Comparison of ENCODE assay signal across 16 cellular contexts in the genomic region with DNA sequence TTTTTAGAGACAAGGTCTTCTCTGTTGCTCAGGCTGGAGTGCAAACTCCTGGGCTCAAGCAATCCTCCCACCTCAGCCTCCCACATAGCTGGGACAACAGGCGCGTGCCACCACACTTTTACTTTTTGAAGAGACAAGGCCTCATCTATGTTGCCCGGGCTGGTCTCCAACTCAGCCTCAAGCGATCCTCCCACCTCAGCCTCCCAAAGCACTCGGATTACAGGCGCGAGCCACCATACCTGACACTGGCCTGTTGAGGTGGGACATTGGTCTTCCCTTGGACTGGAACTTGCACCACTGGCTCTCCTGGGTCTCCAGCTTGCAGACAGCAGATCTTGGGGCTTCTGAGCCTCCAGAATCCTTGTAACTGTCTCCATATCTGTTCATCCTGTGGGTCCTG.
DNase-seq lines count a peak whose midpoint lies in the region; ATAC-seq, FAIRE-seq and TF ChIP-seq lines count a peak whose summit lies in the region.
"Had no signal": no experiment of that assay in that cellular context is flagged by ENCODE, and none has a peak within 500 bp of the region (broad histone marks: within the 10 kb centered on the region; RNA-seq: fewer than 3 reads in every experiment).

No MANE protein-coding gene starts in this region.

- no peak for ATAC-seq in left cardiac atrium
- no peak for ATAC-seq in Right ventricle myocardium inferior
- no peak for ATAC-seq in upper lobe of right lung

- no peaks in the 10 kb centered on the region for H3K27me3 ChIP-seq in upper lobe of right lung

- FAIRE-seq in kidney (lab: Jason Lieb, UNC): no peak
- FAIRE-seq: GM19239 had no signal

- TF ChIP-seq CTCF in kidney (IDR thresholded peaks at IDR 0.05; ENCODE audit: borderline replicate concordance, extremely low read depth, insufficient read depth) (no peak), upper lobe of right lung (IDR thresholded peaks at IDR 0.05) (no peak)

- DNase-seq in activated CD8-positive, alpha-beta memory T cell treated with anti-CD3 and anti-CD28 coated beads, Interleukin-2, amount 50 U/mL, for 4 hours: peak; percentile 7
- no peak for DNase-seq in activated CD8-positive, alpha-beta memory T cell treated with anti-CD3 and anti-CD28 coated beads, Interleukin-2, amount 50 U/mL, for 48 hours
- DNase-seq in left cardiac atrium: peak; percentile 3
- DNase-seq in Right ventricle myocardium inferior (ENCODE audit: missing footprints): no peak
- peak; percentile 20 for DNase-seq in kidney
- peak; percentile 19 for DNase-seq in upper lobe of right lung
- no peak for DNase-seq in activated gamma-delta T cell treated with Interleukin-2 at 50 U/mL for 16 hours
- no peak for DNase-seq in NOMO-1 (lab: John Stamatoyannopoulos, UW; ENCODE audit: unreplicated experiment in 2 of 2)
- DNase-seq: CD4-positive, CD25-positive, alpha-beta regulatory T cell; DMS53; GF-D8; GOT3; HFFc6 had no signal

- H3K36me3 ChIP-seq in kidney (ENCODE audit: control insufficient read depth in 1 of 2, insufficient read depth in 2 of 2, low read length in 2 of 2) (no peaks in the 10 kb centered on the region), upper lobe of right lung (no peaks in the 10 kb centered on the region)
- H3K36me3 ChIP-seq: HAP-1 had no signal

- H3K9ac ChIP-seq in kidney (ENCODE audit: low read length in 2 of 2): no peak overlapping the region

- H3K9me3 ChIP-seq in kidney (ENCODE audit: control insufficient read depth in 1 of 2, low read length in 2 of 2) (no peaks in the 10 kb centered on the region), upper lobe of right lung (no peaks in the 10 kb centered on the region)
- H3K9me3 ChIP-seq: HAP-1 had no signal

- H3K27ac ChIP-seq in kidney (ENCODE audit: low read depth in 2 of 2, low read length in 2 of 2) (no peak overlapping the region), upper lobe of right lung (no peak overlapping the region)
- H3K27ac ChIP-seq: 22Rv1 had no signal

- H3K4me3 ChIP-seq in kidney (ENCODE audit: low read length in 2 of 2): no peak overlapping the region
- H3K4me3 ChIP-seq in upper lobe of right lung: no peak overlapping the region
- H3K4me3 ChIP-seq: HAP-1 had no signal

- intact Hi-C loops in left cardiac atrium (cut with DNase I) (no loop called here), Right ventricle myocardium inferior (cut with DNase I) (no loop called here), kidney (cut with DNase I) (no loop called here), upper lobe of right lung (cut with DNase I) (no loop called here)

- peaks cover 0 to 8% of the 10 kb centered on the region in 2 donors for H3K4me1 ChIP-seq in kidney (ENCODE audit: control insufficient read depth in 1 of 2, insufficient read depth in 1 of 2, low read depth in 1 of 2, low read length in 2 of 2)
- H3K4me1 ChIP-seq in upper lobe of right lung: peaks cover 5% of the 10 kb centered on the region
- H3K4me1 ChIP-seq: HAP-1 had no signal

Comparison
In these comparisons a context has a peak if more than half of its experiments do, and no peak if none do; other contexts are left out.
1. DNase-seq: peak in activated CD8-positive, alpha-beta memory T cell treated with anti-CD3 and anti-CD28 coated beads, Interleukin-2, amount 50 U/mL, for 4 hours (single experiment), left cardiac atrium (single experiment), kidney (single experiment) and upper lobe of right lung (single experiment); none in activated CD8-positive, alpha-beta memory T cell treated with anti-CD3 and anti-CD28 coated beads, Interleukin-2, amount 50 U/mL, for 48 hours (single experiment), Right ventricle myocardium inferior (single experiment), activated gamma-delta T cell treated with Interleukin-2 at 50 U/mL for 16 hours (single experiment) and NOMO-1 (0 of 2).